In genomic region chr22:24434472-24435322, GRCh38 we compare ENCODE assay signal across 8 cellular contexts. TPM values are rescaled to one million over a fixed set of nuclear protein-coding genes. Genes with fewer than 3 reads are reported as not detected.
A peak's percentile ranks its signal among the peaks of the same experiment; 100 is the strongest.
DNase-seq lines count a peak whose midpoint lies in the region; ATAC-seq and TF ChIP-seq lines count a peak whose summit lies in the region.

No MANE protein-coding gene starts in this region.

- no peaks in the 10 kb centered on the region for H3K9me3 Mint-ChIP-seq in activated T-cell treated with anti-CD3 and anti-CD28 coated beads, Interleukin-2, amount 50 U/mL, for 72 hours
- no peaks in the 10 kb centered on the region for H3K9me3 Mint-ChIP-seq in H9

- peaks cover 91% of the 10 kb centered on the region for H3K4me1 ChIP-seq in DOHH2 (ENCODE audit: control insufficient read depth, low read length)
- H3K4me1 ChIP-seq in right cardiac atrium (ENCODE audit: control insufficient read depth, insufficient read depth, low read length), result peaks cover 29% of the 10 kb centered on the region
- no peaks in the 10 kb centered on the region for H3K4me1 ChIP-seq in H9 (ENCODE audit: insufficient read depth, low read length)

- no peak overlapping the region for H2BK15ac ChIP-seq in H9 (ENCODE audit: low read depth, low read length)

- H3K56ac ChIP-seq in H9 (ENCODE audit: insufficient read length, low read depth, low read length), result no peak overlapping the region

- H3K79me2 ChIP-seq in DOHH2 (ENCODE audit: control insufficient read depth, low read length) (peaks cover 80% of the 10 kb centered on the region), H9 (ENCODE audit: insufficient read depth, low read length) (no peaks in the 10 kb centered on the region)

- peaks cover 1 to 11% of the 10 kb centered on the region in 2 donors for H3K36me3 Mint-ChIP-seq in activated T-cell treated with anti-CD3 and anti-CD28 coated beads, Interleukin-2, amount 50 U/mL, for 72 hours (ENCODE audit: insufficient read depth in 2 of 2)
- no peaks in the 10 kb centered on the region for H3K36me3 Mint-ChIP-seq in H9 (ENCODE audit: insufficient read depth in 1 of 3, low read depth in 3 of 3)

- peaks cover 89% of the 10 kb centered on the region for H3K4me1 Mint-ChIP-seq in activated T-cell treated with anti-CD3 and anti-CD28 coated beads, Interleukin-2, amount 50 U/mL, for 72 hours (ENCODE audit: low read depth)
- H3K4me1 Mint-ChIP-seq in H9, result peaks cover 2 to 14% of the 10 kb centered on the region in 2 experiments; a peak in 3 of 4 replicates

- H4K8ac ChIP-seq in H9 (replicated peaks; ENCODE audit: insufficient read length, low read depth, low read length), result no peak overlapping the region

- H3K4me2 ChIP-seq in DOHH2 (ENCODE audit: low read length) (peak overlapping the region; percentile 96), H9 (ENCODE audit: insufficient read depth, insufficient read length, low read length) (no peak overlapping the region)

- H3K23ac ChIP-seq in H9 (ENCODE audit: insufficient read length, low read depth, low read length), result no peak overlapping the region

- H2BK5ac ChIP-seq in H9 (ENCODE audit: insufficient read length, low read length), result no peak overlapping the region

- H3K27ac ChIP-seq in DOHH2 (ENCODE audit: low read depth, low read length), result peak overlapping the region; percentile 98
- H3K27ac ChIP-seq in right cardiac atrium (ENCODE audit: low read length), result no peak overlapping the region
- H3K27ac ChIP-seq in H9 (ENCODE audit: insufficient read length, low read depth, low read length), result no peak overlapping the region

- H3F3A ChIP-seq in DOHH2 (ENCODE audit: control insufficient read depth, insufficient read depth), result peaks cover 42% of the 10 kb centered on the region

- no peak overlapping the region for H3K18ac ChIP-seq in H9 (ENCODE audit: insufficient read length, low read depth, low read length)

- no peak overlapping the region for H4K91ac ChIP-seq in H9 (ENCODE audit: insufficient read length, low read depth, low read length)

- H3T11ph ChIP-seq in H9 (ENCODE audit: low read length), result no peak overlapping the region

- H2BK12ac ChIP-seq in H9 (ENCODE audit: insufficient read length, low read depth, low read length), result no peak overlapping the region

- H3K27me3 Mint-ChIP-seq in activated T-cell treated with anti-CD3 and anti-CD28 coated beads, Interleukin-2, amount 50 U/mL, for 72 hours (ENCODE audit: low read depth), result no peaks in the 10 kb centered on the region
- no peaks in the 10 kb centered on the region; the same call in none of the 2 replicates for H3K27me3 Mint-ChIP-seq in H9 (ENCODE audit: low read depth)

- TF ChIP-seq CTCF in DOHH2 (IDR thresholded peaks at IDR 0.05; ENCODE audit: low read depth, low read length, poor library complexity, severe bottlenecking) (no peak), H9 (conservative IDR thresholded peaks at IDR 0.05) (no peak)

- H4K20me1 ChIP-seq in DOHH2 (ENCODE audit: control insufficient read depth, insufficient read depth, low read depth, low read length), result peaks cover 4% of the 10 kb centered on the region
- H4K20me1 ChIP-seq in H9 (ENCODE audit: control insufficient read depth, insufficient read depth, insufficient read length), result peaks cover 2% of the 10 kb centered on the region

- H3K4me3 ChIP-seq in DOHH2 (ENCODE audit: low read length) (peak overlapping the region; percentile 70), right cardiac atrium (ENCODE audit: low read length) (no peak overlapping the region)

- no peaks in the 10 kb centered on the region for H3K27me3 ChIP-seq in DOHH2 (ENCODE audit: control insufficient read depth, low read length)
- H3K27me3 ChIP-seq in right cardiac atrium (ENCODE audit: control insufficient read depth, insufficient read depth), result no peaks in the 10 kb centered on the region
- H3K27me3 ChIP-seq in H9 (ENCODE audit: insufficient read depth, low read length), result no peaks in the 10 kb centered on the region

- peak overlapping the region; percentile 94 for H3K27ac Mint-ChIP-seq in activated T-cell treated with anti-CD3 and anti-CD28 coated beads, Interleukin-2, amount 50 U/mL, for 72 hours
- peak overlapping the region in 1 of 3 experiments; percentile 37; a peak in 2 of 7 replicates for H3K27ac Mint-ChIP-seq in H9

- no peak overlapping the region for H4K5ac ChIP-seq in H9 (ENCODE audit: insufficient read length, low read depth, low read length)

- H3K4me3 Mint-ChIP-seq in activated T-cell treated with anti-CD3 and anti-CD28 coated beads, Interleukin-2, amount 50 U/mL, for 72 hours, result peak overlapping the region; percentile 80 to 88
- H3K4me3 Mint-ChIP-seq in H9, result no peak overlapping the region; a peak in 1 of 5 replicates

- no peak overlapping the region for H2BK20ac ChIP-seq in H9 (ENCODE audit: low read depth, low read length, poor library complexity, severe bottlenecking)

- no peak overlapping the region for H3K9ac ChIP-seq in H9 (ENCODE audit: extremely low read depth, insufficient read length, low read length)

- H2AK5ac ChIP-seq in H9 (ENCODE audit: insufficient read length, low read length), result no peak overlapping the region

- H3K9me3 ChIP-seq in DOHH2 (ENCODE audit: control insufficient read depth, insufficient read depth, low read length), result no peaks in the 10 kb centered on the region
- no peaks in the 10 kb centered on the region for H3K9me3 ChIP-seq in right cardiac atrium (ENCODE audit: control insufficient read depth, low read length)
- no peaks in the 10 kb centered on the region for H3K9me3 ChIP-seq in H9 (ENCODE audit: control insufficient read depth, low read depth, low read length)

- intact Hi-C loops in right cardiac atrium (cut with DNase I), result no loop called here

- no peaks in the 10 kb centered on the region for H3K23me2 ChIP-seq in H9 (ENCODE audit: insufficient read length, low read depth, low read length, poor library complexity, severe bottlenecking)

- H3K79me1 ChIP-seq in H9 (ENCODE audit: insufficient read depth, low read depth, low read length, poor library complexity, severe bottlenecking), result no peaks in the 10 kb centered on the region

- H3K36me3 ChIP-seq in DOHH2 (ENCODE audit: control insufficient read depth, low read length), result peaks cover 64% of the 10 kb centered on the region

- H3K9me2 ChIP-seq in DOHH2 (replicated peaks; ENCODE audit: control insufficient read depth, low read length), result no peaks in the 10 kb centered on the region

- no peak overlapping the region for H2BK120ac ChIP-seq in H9 (ENCODE audit: low read depth, low read length, poor library complexity, severe bottlenecking)

- WGBS in right cardiac atrium, result 52% methylated on average over 16 of the region's 16 CpGs
- no CpG with 5 or more reads among the region's 16 CpGs for WGBS in H9 (ENCODE audit: extremely low coverage, insufficient read length, low lambda C conversion rate)

- H3K14ac ChIP-seq in H9 (ENCODE audit: insufficient read depth, low read length), result no peak overlapping the region; the same call in 1 of the 2 replicates

- H2AFZ ChIP-seq in H9 (ENCODE audit: low read length), result no peak overlapping the region

- no peak overlapping the region for H3K4ac ChIP-seq in H9 (ENCODE audit: low read depth, low read length)

- DNase-seq in NOMO-1 treated with DMSO at 0.1 percent for 48 hours (lab: John Stamatoyannopoulos, UW; ENCODE audit: unreplicated experiment) (peak; percentile 93), right cardiac atrium (peak in 2 of 3 donors; percentile 60 to 70), SW 1271 (lab: John Stamatoyannopoulos, UW) (no peak), H9 (no peak)
- peak; percentile 81 to 82 for DNase-seq in activated T-cell treated with anti-CD3 and anti-CD28 coated beads, Interleukin-2, amount 50 U/mL, for 72 hours
- DNase-seq in stimulated activated CD8-positive, alpha-beta memory T cell treated with anti-CD3 and anti-CD28 coated beads, Interleukin-15, amount 100 ng/mL, for 1 hour (ENCODE audit: low read depth), result peak; percentile 68

- ATAC-seq in GM21825 (IDR thresholded peaks at IDR 0.05; ENCODE audit: unreplicated experiment) (peak; percentile 45), right cardiac atrium (peak in 1 of 2 donors; percentile 21)
- ATAC-seq in activated T-cell treated with anti-CD3 and anti-CD28 coated beads, Interleukin-2, amount 50 U/mL, for 72 hours (replicated peaks in 1 of 2), result peak; percentile 81 to 84

RNA-seq across cellular contexts. Expression of gene ADORA2A, which starts 7.3 kb away (rescaled TPM):
- 10 to 100 TPM; 34.6 to 41.2 TPM for total RNA-seq in activated T-cell treated with anti-CD3 and anti-CD28 coated beads, Interleukin-2, amount 50 U/mL, for 72 hours
- total RNA-seq in right cardiac atrium (1 to 10 TPM; 3.7 to 5.6 (median 4.8) TPM), H9 (2021) (3.5 and 3.9 TPM in 2 replicates)
- polyA plus RNA-seq in right cardiac atrium, result 6.6 TPM

Comparison
In these comparisons a context has a peak if more than half of its experiments do, and no peak if none do; other contexts are left out.
1. DNase-seq: peak in NOMO-1 treated with DMSO at 0.1 percent for 48 hours (single experiment), activated T-cell treated with anti-CD3 and anti-CD28 coated beads, Interleukin-2, amount 50 U/mL, for 72 hours (2 of 2), right cardiac atrium (2 of 3) and stimulated activated CD8-positive, alpha-beta memory T cell treated with anti-CD3 and anti-CD28 coated beads, Interleukin-15, amount 100 ng/mL, for 1 hour (single experiment); none in SW 1271 (0 of 2) and H9 (single experiment).
2. H3K4me3 Mint-ChIP-seq: peak in activated T-cell treated with anti-CD3 and anti-CD28 coated beads, Interleukin-2, amount 50 U/mL, for 72 hours (2 of 2); none in H9 (0 of 2).